Comparison of ENCODE assay signal across 19 cellular contexts in genomic region chrX:77451041-77451440, GRCh38. TPM values are rescaled to one million over a fixed set of nuclear protein-coding genes. Genes with fewer than 3 reads are reported as not detected.
A peak's percentile ranks its signal among the peaks of the same experiment; 100 is the strongest.
DNase-seq lines count a peak whose midpoint lies in the region; ATAC-seq lines count a peak whose summit lies in the region.
"Had no signal": no experiment of that assay in that cellular context is flagged by ENCODE, and none has a peak within 500 bp of the region (broad histone marks: within the 10 kb centered on the region; RNA-seq: fewer than 3 reads in every experiment).

No MANE protein-coding gene starts in this region.

- no peak overlapping the region for H3K4me3 Mint-ChIP-seq in stimulated activated effector memory CD8-positive, alpha-beta T cell treated with anti-CD3 and anti-CD28 coated beads, Interleukin-12 subunit alpha, Interleukin-12 subunit beta, amount 100 ng/mL, for 72 hours
- H3K4me3 Mint-ChIP-seq: H9, IgD-negative memory B cell, WTC11 had no signal

- no peaks in the 10 kb centered on the region for H3K36me3 Mint-ChIP-seq in stimulated activated effector memory CD8-positive, alpha-beta T cell treated with anti-CD3 and anti-CD28 coated beads, Interleukin-12 subunit alpha, Interleukin-12 subunit beta, amount 100 ng/mL, for 72 hours
- H3K36me3 Mint-ChIP-seq: IgD-negative memory B cell had no signal

- no peaks in the 10 kb centered on the region for H3K27me3 ChIP-seq in MG63
- H3K27me3 ChIP-seq: upper lobe of right lung had no signal

- H3K9me3 ChIP-seq in MG63, result no peaks in the 10 kb centered on the region
- H3K9me3 ChIP-seq: adrenal gland, upper lobe of right lung had no signal

- DNase-seq in Right ventricle myocardium inferior (ENCODE audit: missing footprints), result no peak
- no peak for DNase-seq in Right ventricle myocardium superior
- DNase-seq in MG63, result peak; percentile 53
- DNase-seq in stimulated activated effector memory CD8-positive, alpha-beta T cell treated with anti-CD3 and anti-CD28 coated beads, Interleukin-12 subunit alpha, Interleukin-12 subunit beta, amount 100 ng/mL, for 72 hours (ENCODE audit: low spot score in 2 of 2), result no peak
- no peak for DNase-seq in NCI-H1436 treated with DMSO at 0.1 percent for 48 hours (lab: John Stamatoyannopoulos, UW)
- DNase-seq: ACHN; adrenal gland; effector memory CD4-positive, alpha-beta T cell; H9; NCI-H1694; nucleus accumbens; upper lobe of right lung had no signal

- no peak overlapping the region for H3K4me3 ChIP-seq in MG63
- H3K4me3 ChIP-seq: adrenal gland, GM12878, lung, upper lobe of right lung had no signal

- no peaks in the 10 kb centered on the region for H3K9me3 Mint-ChIP-seq in stimulated activated effector memory CD8-positive, alpha-beta T cell treated with anti-CD3 and anti-CD28 coated beads, Interleukin-12 subunit alpha, Interleukin-12 subunit beta, amount 100 ng/mL, for 72 hours
- H3K9me3 Mint-ChIP-seq: WTC11 had no signal

- no peak overlapping the region for H3K27ac Mint-ChIP-seq in stimulated activated effector memory CD8-positive, alpha-beta T cell treated with anti-CD3 and anti-CD28 coated beads, Interleukin-12 subunit alpha, Interleukin-12 subunit beta, amount 100 ng/mL, for 72 hours
- H3K27ac Mint-ChIP-seq: H9, IgD-negative memory B cell, WTC11 had no signal

- peaks cover 10% of the 10 kb centered on the region for H3K4me1 Mint-ChIP-seq in stimulated activated effector memory CD8-positive, alpha-beta T cell treated with anti-CD3 and anti-CD28 coated beads, Interleukin-12 subunit alpha, Interleukin-12 subunit beta, amount 100 ng/mL, for 72 hours

- no peaks in the 10 kb centered on the region for H3K36me3 ChIP-seq in MG63
- H3K36me3 ChIP-seq: adrenal gland, upper lobe of right lung had no signal

- ATAC-seq in Right ventricle myocardium inferior (peak; percentile 20), Right ventricle myocardium superior (ENCODE audit: poor library complexity) (no peak), esophagus mucosa (peak; percentile 53), GM21447 (IDR thresholded peaks at IDR 0.05; ENCODE audit: unreplicated experiment) (no peak), GM18502 (IDR thresholded peaks at IDR 0.05; ENCODE audit: poor library complexity, unreplicated experiment) (no peak)
- ATAC-seq in stimulated activated effector memory CD8-positive, alpha-beta T cell treated with anti-CD3 and anti-CD28 coated beads, Interleukin-12 subunit alpha, Interleukin-12 subunit beta, amount 100 ng/mL, for 72 hours, result peak; percentile 53
- ATAC-seq: GM12878, upper lobe of right lung, WTC11 had no signal

- intact Hi-C loops in Right ventricle myocardium inferior (cut with DNase I) (no loop called here), Right ventricle myocardium superior (cut with DNase I) (no loop called here)

RNA-seq across cellular contexts. Expression of gene FGF16, which starts 3.9 kb away (rescaled TPM):
- 0.24 TPM for total RNA-seq in Right ventricle myocardium inferior
- not detected for total RNA-seq in Right ventricle myocardium superior
- total RNA-seq in MG63 (2014; rRNA removed; shearing (Covaris generic); ENCODE audit: low replicate concordance), result not detected in 2 replicates
- total RNA-seq in esophagus mucosa, result not detected
- total RNA-seq: GM12878, lung, upper lobe of right lung had no signal

Comparison
In these comparisons a context has a peak if more than half of its experiments do, and no peak if none do; other contexts are left out.
1. ATAC-seq: peak in Right ventricle myocardium inferior (single experiment), esophagus mucosa (single experiment) and stimulated activated effector memory CD8-positive, alpha-beta T cell treated with anti-CD3 and anti-CD28 coated beads, Interleukin-12 subunit alpha, Interleukin-12 subunit beta, amount 100 ng/mL, for 72 hours (single experiment); none in Right ventricle myocardium superior (single experiment), GM21447 (single experiment) and GM18502 (single experiment).